ENCODE assay signal across 1 cellular context in the genomic region with DNA sequence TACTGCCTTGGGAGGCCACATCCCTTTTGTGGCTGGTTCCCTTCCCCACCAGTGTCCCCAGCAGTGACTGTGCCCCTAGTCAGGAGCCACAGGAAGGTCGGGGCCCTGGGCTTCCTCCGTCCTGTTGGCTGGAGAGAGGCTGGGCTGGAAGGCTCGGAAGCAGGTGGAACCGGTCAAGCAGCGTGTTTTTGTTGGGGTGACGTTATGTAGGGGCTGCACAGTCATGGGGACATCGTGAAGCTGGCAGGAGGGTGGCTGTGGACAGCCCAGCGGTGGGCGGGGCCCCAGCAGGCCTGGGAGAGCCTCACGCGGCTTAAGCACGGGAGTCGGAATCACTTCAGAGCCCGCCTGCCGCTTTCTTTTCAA.
TF ChIP-seq lines count a peak whose summit lies in the region.

No MANE protein-coding gene starts in this region.

TF ChIP-seq in WTC11, 78 proteins besides CTCF, POLR2A, EP300 and RAD21:
- TF ChIP-seq JUN (CRISPR knock-in tag; IDR thresholded peaks at IDR 0.05) (no peak), JAZF1 (CRISPR knock-in tag; IDR thresholded peaks at IDR 0.05) (no peak), GRHL2 (CRISPR knock-in tag; IDR thresholded peaks at IDR 0.05; ENCODE audit: insufficient replicate concordance, severe bottlenecking) (no peak), PRRX2 (CRISPR knock-in tag; IDR thresholded peaks at IDR 0.05) (no peak), IRF2 (CRISPR knock-in tag; IDR thresholded peaks at IDR 0.05; ENCODE audit: borderline replicate concordance, low read depth) (no peak), MXD4 (CRISPR knock-in tag; IDR thresholded peaks at IDR 0.05; ENCODE audit: borderline replicate concordance) (no peak), NR2C2 (CRISPR knock-in tag; IDR thresholded peaks at IDR 0.05) (no peak), GTF2I (CRISPR knock-in tag; conservative IDR thresholded peaks at IDR 0.05) (no peak), ZNF219 (CRISPR knock-in tag; IDR thresholded peaks at IDR 0.05; ENCODE audit: borderline replicate concordance) (no peak), CREM (CRISPR knock-in tag; IDR thresholded peaks at IDR 0.05) (no peak), OVOL2 (CRISPR knock-in tag; IDR thresholded peaks at IDR 0.05; ENCODE audit: borderline replicate concordance) (no peak), ZNF396 (CRISPR knock-in tag; IDR thresholded peaks at IDR 0.05; ENCODE audit: borderline replicate concordance) (no peak), RELA (CRISPR knock-in tag; IDR thresholded peaks at IDR 0.05; ENCODE audit: borderline replicate concordance) (no peak), FOXJ3 (CRISPR knock-in tag; IDR thresholded peaks at IDR 0.05; ENCODE audit: borderline replicate concordance) (no peak), CBFB (CRISPR knock-in tag; IDR thresholded peaks at IDR 0.05; ENCODE audit: low read depth) (no peak)
- TF ChIP-seq, protein P1, sequence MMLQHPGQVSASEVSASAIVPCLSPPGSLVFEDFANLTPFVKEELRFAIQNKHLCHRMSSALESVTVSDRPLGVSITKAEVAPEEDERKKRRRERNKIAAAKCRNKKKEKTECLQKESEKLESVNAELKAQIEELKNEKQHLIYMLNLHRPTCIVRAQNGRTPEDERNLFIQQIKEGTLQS (CRISPR knock-in tag; conservative IDR thresholded peaks at IDR 0.05): no peak
- TF ChIP-seq, protein P2, sequence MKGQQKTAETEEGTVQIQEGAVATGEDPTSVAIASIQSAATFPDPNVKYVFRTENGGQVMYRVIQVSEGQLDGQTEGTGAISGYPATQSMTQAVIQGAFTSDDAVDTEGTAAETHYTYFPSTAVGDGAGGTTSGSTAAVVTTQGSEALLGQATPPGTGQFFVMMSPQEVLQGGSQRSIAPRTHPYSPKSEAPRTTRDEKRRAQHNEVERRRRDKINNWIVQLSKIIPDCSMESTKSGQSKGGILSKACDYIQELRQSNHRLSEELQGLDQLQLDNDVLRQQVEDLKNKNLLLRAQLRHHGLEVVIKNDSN (CRISPR knock-in tag; IDR thresholded peaks at IDR 0.05): no peak
- TF ChIP-seq, protein P3, sequence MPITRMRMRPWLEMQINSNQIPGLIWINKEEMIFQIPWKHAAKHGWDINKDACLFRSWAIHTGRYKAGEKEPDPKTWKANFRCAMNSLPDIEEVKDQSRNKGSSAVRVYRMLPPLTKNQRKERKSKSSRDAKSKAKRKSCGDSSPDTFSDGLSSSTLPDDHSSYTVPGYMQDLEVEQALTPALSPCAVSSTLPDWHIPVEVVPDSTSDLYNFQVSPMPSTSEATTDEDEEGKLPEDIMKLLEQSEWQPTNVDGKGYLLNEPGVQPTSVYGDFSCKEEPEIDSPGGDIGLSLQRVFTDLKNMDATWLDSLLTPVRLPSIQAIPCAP (CRISPR knock-in tag; IDR thresholded peaks at IDR 0.05): no peak
- TF ChIP-seq, protein P4, sequence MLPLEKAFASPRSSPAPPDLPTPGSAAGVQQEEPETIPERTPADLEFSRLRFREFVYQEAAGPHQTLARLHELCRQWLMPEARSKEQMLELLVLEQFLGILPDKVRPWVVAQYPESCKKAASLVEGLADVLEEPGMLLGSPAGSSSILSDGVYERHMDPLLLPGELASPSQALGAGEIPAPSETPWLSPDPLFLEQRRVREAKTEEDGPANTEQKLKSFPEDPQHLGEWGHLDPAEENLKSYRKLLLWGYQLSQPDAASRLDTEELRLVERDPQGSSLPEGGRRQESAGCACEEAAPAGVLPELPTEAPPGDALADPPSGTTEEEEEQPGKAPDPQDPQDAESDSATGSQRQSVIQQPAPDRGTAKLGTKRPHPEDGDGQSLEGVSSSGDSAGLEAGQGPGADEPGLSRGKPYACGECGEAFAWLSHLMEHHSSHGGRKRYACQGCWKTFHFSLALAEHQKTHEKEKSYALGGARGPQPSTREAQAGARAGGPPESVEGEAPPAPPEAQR (CRISPR knock-in tag; IDR thresholded peaks at IDR 0.05): no peak
TF ChIP-seq in WTC11: peak in this region for 0.
